In the genomic region with DNA sequence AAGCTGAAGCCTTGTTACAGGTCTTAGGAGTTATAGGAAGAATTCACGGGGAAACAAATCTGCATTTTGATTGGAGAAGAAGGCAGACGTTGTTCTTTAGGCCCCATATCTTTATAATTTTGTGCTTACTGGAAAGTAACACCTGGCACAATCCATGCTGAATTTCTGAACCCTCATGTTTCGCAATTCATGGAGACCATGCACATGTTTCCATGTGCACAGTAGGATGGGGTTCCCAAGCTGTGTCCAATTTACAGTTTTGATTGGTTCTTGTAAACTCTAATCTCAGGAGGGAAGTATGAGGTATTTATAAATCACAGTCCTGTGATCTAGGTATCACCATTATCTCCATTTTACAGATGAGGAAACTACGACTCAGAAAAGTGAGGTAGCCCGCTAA, we compare ENCODE assay signal across 1 cellular context.
TF ChIP-seq lines count a peak whose summit lies in the region.

No MANE protein-coding gene starts in this region.

TF ChIP-seq in HepG2, 621 proteins besides CTCF, POLR2A, EP300 and RAD21:
- TF ChIP-seq, protein P1, sequence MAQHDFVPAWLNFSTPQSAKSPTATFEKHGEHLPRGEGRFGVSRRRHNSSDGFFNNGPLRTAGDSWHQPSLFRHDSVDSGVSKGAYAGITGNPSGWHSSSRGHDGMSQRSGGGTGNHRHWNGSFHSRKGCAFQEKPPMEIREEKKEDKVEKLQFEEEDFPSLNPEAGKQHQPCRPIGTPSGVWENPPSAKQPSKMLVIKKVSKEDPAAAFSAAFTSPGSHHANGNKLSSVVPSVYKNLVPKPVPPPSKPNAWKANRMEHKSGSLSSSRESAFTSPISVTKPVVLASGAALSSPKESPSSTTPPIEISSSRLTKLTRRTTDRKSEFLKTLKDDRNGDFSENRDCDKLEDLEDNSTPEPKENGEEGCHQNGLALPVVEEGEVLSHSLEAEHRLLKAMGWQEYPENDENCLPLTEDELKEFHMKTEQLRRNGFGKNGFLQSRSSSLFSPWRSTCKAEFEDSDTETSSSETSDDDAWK (CRISPR knock-in tag; IDR thresholded peaks at IDR 0.05), result no peak
- peak; percentile 73 for TF ChIP-seq CEBPB (IDR thresholded peaks at IDR 0.05; ENCODE audit: borderline replicate concordance, low read depth, low read length)
